11 cellular contexts compared by ENCODE assay signal in genomic region chr1:25890249-25891034, GRCh38. TPM values are rescaled to one million over a fixed set of nuclear protein-coding genes. Genes with fewer than 3 reads are reported as not detected.
A peak's percentile ranks its signal among the peaks of the same experiment; 100 is the strongest.
DNase-seq lines count a peak whose midpoint lies in the region; ATAC-seq, FAIRE-seq and TF ChIP-seq lines count a peak whose summit lies in the region.
"Had no signal": no experiment of that assay in that cellular context is flagged by ENCODE, and none has a peak within 500 bp of the region (broad histone marks: within the 10 kb centered on the region; RNA-seq: fewer than 3 reads in every experiment).

No MANE protein-coding gene starts in this region.

- no peaks in the 10 kb centered on the region for H3K9me3 Mint-ChIP-seq in astrocyte (ENCODE audit: unreplicated experiment)
- H3K9me3 Mint-ChIP-seq in CD14-positive monocyte = no peaks in the 10 kb centered on the region
- H3K9me3 Mint-ChIP-seq: stimulated activated effector memory CD8-positive, alpha-beta T cell treated with anti-CD3 and anti-CD28 coated beads, Interleukin-12 subunit alpha, Interleukin-12 subunit beta, amount 100 ng/mL, for 72 hours had no signal

- H3K4me3 Mint-ChIP-seq in astrocyte (ENCODE audit: unreplicated experiment) = no peak overlapping the region
- H3K4me3 Mint-ChIP-seq in CD14-positive monocyte = no peak overlapping the region
- H3K4me3 Mint-ChIP-seq: stimulated activated effector memory CD8-positive, alpha-beta T cell treated with anti-CD3 and anti-CD28 coated beads, Interleukin-12 subunit alpha, Interleukin-12 subunit beta, amount 100 ng/mL, for 72 hours had no signal

- H3K4me1 Mint-ChIP-seq in astrocyte (ENCODE audit: low read depth, unreplicated experiment) (peaks cover 30% of the 10 kb centered on the region), CD14-positive monocyte (peaks cover 16% of the 10 kb centered on the region)

- H3K36me3 ChIP-seq in astrocyte (ENCODE audit: insufficient read depth, low read length) = no peaks in the 10 kb centered on the region
- H3K36me3 ChIP-seq in suprapubic skin = no peaks in the 10 kb centered on the region

- TF ChIP-seq POLR2A in suprapubic skin (IDR thresholded peaks at IDR 0.05) = no peak

- H3K36me3 Mint-ChIP-seq in astrocyte (ENCODE audit: low read depth, unreplicated experiment) (peaks cover 9% of the 10 kb centered on the region), CD14-positive monocyte (peaks cover 7% of the 10 kb centered on the region in 2 donors)

- 59% methylated on average over 10 of the region's 10 CpGs for WGBS in suprapubic skin

- H2AFZ ChIP-seq in astrocyte (ENCODE audit: low read depth, low read length) = no peak overlapping the region

- DNase-seq in HPDE6-E6E7 (ENCODE audit: extremely low spot score) (peak; percentile 94), astrocyte (ENCODE audit: low read depth) (peak; percentile 81), kidney tubule cell (ENCODE audit: low spot score) (peak; percentile 98), suprapubic skin (ENCODE audit: low spot score in 2 of 2) (no peak), cardiac septum (ENCODE audit: low spot score) (no peak), CD14-positive monocyte (ENCODE audit: low spot score) (no peak)
- DNase-seq: activated CD4-positive, alpha-beta T cell treated with anti-CD3 and anti-CD28 coated beads for 48 hours had no signal

- H3K27ac ChIP-seq in astrocyte (ENCODE audit: low read depth, low read length) (peak overlapping the region; percentile 39), suprapubic skin (peak overlapping the region; percentile 42)

- no peaks in the 10 kb centered on the region for H3K27me3 ChIP-seq in astrocyte (ENCODE audit: insufficient read depth, low read length)
- H3K27me3 ChIP-seq in suprapubic skin = no peaks in the 10 kb centered on the region

- H3K9me3 ChIP-seq in astrocyte (ENCODE audit: insufficient read depth, low read depth, low read length) = no peaks in the 10 kb centered on the region
- H3K9me3 ChIP-seq in suprapubic skin = no peaks in the 10 kb centered on the region

- TF ChIP-seq EP300 in suprapubic skin (IDR thresholded peaks at IDR 0.05) = no peak

- ATAC-seq in GM18873 (IDR thresholded peaks at IDR 0.05; ENCODE audit: low FRiP score, unreplicated experiment) (no peak), HG03108 (IDR thresholded peaks at IDR 0.05; ENCODE audit: unreplicated experiment) (no peak)
- ATAC-seq: sciatic nerve; stimulated activated effector memory CD8-positive, alpha-beta T cell treated with anti-CD3 and anti-CD28 coated beads, Interleukin-12 subunit alpha, Interleukin-12 subunit beta, amount 100 ng/mL, for 72 hours had no signal

- no peak overlapping the region for H3K4me3 ChIP-seq in astrocyte (ENCODE audit: insufficient read depth, low read depth, low read length)
- no peak overlapping the region for H3K4me3 ChIP-seq in suprapubic skin

- H3K4me1 ChIP-seq in astrocyte (ENCODE audit: insufficient read depth, low read length) (peaks cover 34% of the 10 kb centered on the region), suprapubic skin (peaks cover 35% of the 10 kb centered on the region)

- intact Hi-C loops in cardiac septum (cut with DNase I) (no loop called here), CD14-positive monocyte (cut with micrococcal nuclease) (no loop called here)

- H3K79me2 ChIP-seq in astrocyte (ENCODE audit: insufficient read depth, low read length) = no peaks in the 10 kb centered on the region

- H3K4me2 ChIP-seq in astrocyte (ENCODE audit: low read length) = peak overlapping the region; percentile 27

- no peaks in the 10 kb centered on the region for H4K20me1 ChIP-seq in astrocyte (ENCODE audit: insufficient read depth, low read length)

- FAIRE-seq in astrocyte (lab: Jason Lieb, UNC) = no peak

- H3K27me3 Mint-ChIP-seq in astrocyte (ENCODE audit: low read depth, unreplicated experiment) (no peaks in the 10 kb centered on the region), CD14-positive monocyte (ENCODE audit: low read depth in 3 of 3) (peaks cover 0 to 1% (median 0%) of the 10 kb centered on the region in 3 donors)

- TF ChIP-seq CTCF in astrocyte (IDR thresholded peaks at IDR 0.05; ENCODE audit: insufficient read depth, low read depth, low read length) (no peak), suprapubic skin (IDR thresholded peaks at IDR 0.05) (no peak), CD14-positive monocyte (IDR thresholded peaks at IDR 0.05) (no peak)

- H3K27ac Mint-ChIP-seq in astrocyte (ENCODE audit: unreplicated experiment) (peak overlapping the region; percentile 58), CD14-positive monocyte (peak overlapping the region in 2 of 7 donors; percentile 25 to 46)

- H3K9ac ChIP-seq in astrocyte (ENCODE audit: low read length) = no peak overlapping the region

RNA-seq across cellular contexts. Expression of gene PAQR7, which starts 14.9 kb away (rescaled TPM):
- 14.5 and 15.1 TPM in 2 replicates for total RNA-seq in astrocyte
- 10 to 100 TPM; 14.3 to 20.9 (median 16.6) TPM for total RNA-seq in suprapubic skin
- total RNA-seq in cardiac septum = 2.4 TPM
- 1 to 10 TPM in 1 of 2 donors, under 1 TPM in 1; 0.92 to 1.0 TPM for polyA plus RNA-seq in CD14-positive monocyte

RNA-seq across cellular contexts. Expression of gene STMN1, which starts 15.8 kb away (rescaled TPM):
- total RNA-seq in astrocyte = 130 and 173 TPM in 2 replicates
- 10 to 100 TPM; 21.8 to 33.6 (median 28.1) TPM for total RNA-seq in suprapubic skin
- 55.4 TPM for total RNA-seq in cardiac septum
- 1 to 10 TPM; 3.5 to 8.1 TPM for polyA plus RNA-seq in CD14-positive monocyte

RNA-seq across cellular contexts. Expression of gene AUNIP, which starts 31.2 kb away (rescaled TPM):
- 1.3 and 2.1 TPM in 2 replicates for total RNA-seq in astrocyte
- total RNA-seq in suprapubic skin = under 1 TPM in 3 of 4 donors, not detected in 1; 0.26 to 0.89 (median 0.49) TPM
- not detected for total RNA-seq in cardiac septum
- under 1 TPM; 0.44 TPM for polyA plus RNA-seq in CD14-positive monocyte
- total RNA-seq: sciatic nerve had no signal

Comparison
In these comparisons a context has a peak if more than half of its experiments do, and no peak if none do; other contexts are left out.
1. DNase-seq: peak in HPDE6-E6E7 (single experiment), astrocyte (single experiment) and kidney tubule cell (single experiment); none in suprapubic skin (0 of 2), cardiac septum (single experiment) and CD14-positive monocyte (single experiment).